ENCODE assay signal across 8 cellular contexts in genomic region chr3:169227911-169228310, GRCh38.
DNase-seq lines count a peak whose midpoint lies in the region; ATAC-seq lines count a peak whose summit lies in the region.

No MANE protein-coding gene starts in this region.

- no peak overlapping the region for H3K4me3 Mint-ChIP-seq in effector memory CD8-positive, alpha-beta T cell
- no peak overlapping the region for H3K4me3 Mint-ChIP-seq in CD8-positive, alpha-beta memory T cell

- no peaks in the 10 kb centered on the region for H3K36me3 Mint-ChIP-seq in effector memory CD8-positive, alpha-beta T cell (ENCODE audit: insufficient read depth)
- no peaks in the 10 kb centered on the region for H3K36me3 Mint-ChIP-seq in CD8-positive, alpha-beta memory T cell

- no peak overlapping the region for H3K27ac ChIP-seq in CD8-positive, alpha-beta memory T cell (ENCODE audit: low read depth, low read length)

- CTCF ChIA-PET in CD8-positive, alpha-beta memory T cell (lab: Charles Lee), result no interaction called here

- no peak overlapping the region for H3K27ac Mint-ChIP-seq in effector memory CD8-positive, alpha-beta T cell
- H3K27ac Mint-ChIP-seq in CD8-positive, alpha-beta memory T cell, result no peak overlapping the region

- POLR2A ChIA-PET in CD8-positive, alpha-beta memory T cell (lab: Charles Lee), result no interaction called here

- no peaks in the 10 kb centered on the region for H3K9me3 Mint-ChIP-seq in effector memory CD8-positive, alpha-beta T cell
- H3K9me3 Mint-ChIP-seq in CD8-positive, alpha-beta memory T cell, result peaks cover 0 to 8% (median 0%) of the 10 kb centered on the region in 5 donors

- H3K36me3 ChIP-seq in CD8-positive, alpha-beta memory T cell (ENCODE audit: insufficient read depth, low read length), result no peaks in the 10 kb centered on the region

- no peaks in the 10 kb centered on the region for H3K27me3 Mint-ChIP-seq in effector memory CD8-positive, alpha-beta T cell
- H3K27me3 Mint-ChIP-seq in CD8-positive, alpha-beta memory T cell, result no peaks in the 10 kb centered on the region

- H3K4me3 ChIP-seq in CD8-positive, alpha-beta memory T cell (ENCODE audit: low read length), result no peak overlapping the region

- ATAC-seq in GM18867 (IDR thresholded peaks at IDR 0.05; ENCODE audit: unreplicated experiment), result peak; percentile 96
- peak; percentile 86 for ATAC-seq in HG02678 (IDR thresholded peaks at IDR 0.05; ENCODE audit: unreplicated experiment)
- no peak for ATAC-seq in effector memory CD8-positive, alpha-beta T cell (replicated peaks)

- H3K4me1 ChIP-seq in CD8-positive, alpha-beta memory T cell (ENCODE audit: insufficient read depth, low read length), result no peaks in the 10 kb centered on the region

- no peaks in the 10 kb centered on the region for H3K27me3 ChIP-seq in CD8-positive, alpha-beta memory T cell (ENCODE audit: insufficient read depth, low read length, poor library complexity, severe bottlenecking)

- no peaks in the 10 kb centered on the region for H3K4me1 Mint-ChIP-seq in effector memory CD8-positive, alpha-beta T cell (ENCODE audit: low read depth in 2 of 2)
- no peaks in the 10 kb centered on the region for H3K4me1 Mint-ChIP-seq in CD8-positive, alpha-beta memory T cell

- DNase-seq in MV-4-11 (lab: John Stamatoyannopoulos, UW), result peak; percentile 95
- DNase-seq in iris pigment epithelial cell (ENCODE audit: low read depth), result peak; percentile 42
- DNase-seq in NCI-H2171 (lab: John Stamatoyannopoulos, UW), result no peak
- no peak for DNase-seq in effector memory CD8-positive, alpha-beta T cell
- DNase-seq in CD8-positive, alpha-beta memory T cell, result no peak
- no peak for DNase-seq in cerebellar cortex (ENCODE audit: low spot score)

- H3K9me3 ChIP-seq in CD8-positive, alpha-beta memory T cell (ENCODE audit: low read length), result no peaks in the 10 kb centered on the region

Comparison
In these comparisons a context has a peak if more than half of its experiments do, and no peak if none do; other contexts are left out.
1. DNase-seq: peak in MV-4-11 (single experiment) and iris pigment epithelial cell (single experiment); none in NCI-H2171 (single experiment), effector memory CD8-positive, alpha-beta T cell (0 of 3), CD8-positive, alpha-beta memory T cell (0 of 5) and cerebellar cortex (single experiment).